Comparison of ENCODE assay signal across 21 cellular contexts in the genomic region with DNA sequence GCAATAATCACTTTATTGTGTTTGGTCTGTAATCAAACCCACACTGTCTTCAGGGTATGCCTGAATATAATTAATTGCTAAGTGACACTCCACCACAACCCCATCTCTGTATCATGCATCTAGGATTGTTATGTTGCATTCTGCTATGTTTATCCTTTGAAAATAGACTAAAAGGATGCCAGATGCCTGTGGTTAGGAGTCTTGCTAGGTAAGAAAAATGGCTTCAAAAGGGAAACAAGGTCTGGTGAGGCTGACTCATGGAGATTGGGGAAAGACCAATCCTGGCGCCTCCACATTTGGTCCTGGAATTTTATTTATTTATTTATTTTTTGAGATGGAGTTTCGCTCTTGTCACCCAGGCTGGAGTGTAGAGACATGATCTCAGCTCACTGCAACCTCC.
A peak's percentile ranks its signal among the peaks of the same experiment; 100 is the strongest.
DNase-seq lines count a peak whose midpoint lies in the region; ATAC-seq, FAIRE-seq and TF ChIP-seq lines count a peak whose summit lies in the region.
"Had no signal": no experiment of that assay in that cellular context is flagged by ENCODE, and none has a peak within 500 bp of the region (broad histone marks: within the 10 kb centered on the region; RNA-seq: fewer than 3 reads in every experiment).

No MANE protein-coding gene starts in this region.

- DNase-seq in ELR (ENCODE audit: low read depth): peak; percentile 2
- peak; percentile 1 for DNase-seq in RPMI7951 (ENCODE audit: low read depth)
- DNase-seq in fibroblast of the aortic adventitia (ENCODE audit: low read depth): peak; percentile 50
- no peak for DNase-seq in urothelium cell line (ENCODE audit: low spot score)
- DNase-seq in RPMI8226: no peak
- DNase-seq: CD8-positive, alpha-beta T cell; DMS79; GDM1; NCI-H1436; NCI-H2029 treated with DMSO at 0.1 percent for 48 hours; NCI-H510A; NCI-H774; PC-3; SW 1271 had no signal

- no peak for TF ChIP-seq CTCF in fibroblast of the aortic adventitia (IDR thresholded peaks at IDR 0.05; ENCODE audit: insufficient read depth, low read length)

- ATAC-seq in GM21367 (IDR thresholded peaks at IDR 0.05; ENCODE audit: unreplicated experiment) (no peak), HG02588 (IDR thresholded peaks at IDR 0.05; ENCODE audit: unreplicated experiment) (no peak)
- ATAC-seq: CD8-positive, alpha-beta T cell; PC-3 had no signal

- no peak overlapping the region for H3K4me3 ChIP-seq in fibroblast of the aortic adventitia (ENCODE audit: low read depth, low read length)
- H3K4me3 ChIP-seq: BLaER1, SJSA1 had no signal

- FAIRE-seq in urothelium cell line (lab: Jason Lieb, UNC): no peak
- FAIRE-seq: D721Med, GM12892, H1 had no signal

Comparison
In these comparisons a context has a peak if more than half of its experiments do, and no peak if none do; other contexts are left out.
1. DNase-seq: peak in ELR (single experiment), RPMI7951 (single experiment) and fibroblast of the aortic adventitia (single experiment); none in urothelium cell line (single experiment) and RPMI8226 (single experiment).